9 cellular contexts compared by ENCODE assay signal in the genomic region with DNA sequence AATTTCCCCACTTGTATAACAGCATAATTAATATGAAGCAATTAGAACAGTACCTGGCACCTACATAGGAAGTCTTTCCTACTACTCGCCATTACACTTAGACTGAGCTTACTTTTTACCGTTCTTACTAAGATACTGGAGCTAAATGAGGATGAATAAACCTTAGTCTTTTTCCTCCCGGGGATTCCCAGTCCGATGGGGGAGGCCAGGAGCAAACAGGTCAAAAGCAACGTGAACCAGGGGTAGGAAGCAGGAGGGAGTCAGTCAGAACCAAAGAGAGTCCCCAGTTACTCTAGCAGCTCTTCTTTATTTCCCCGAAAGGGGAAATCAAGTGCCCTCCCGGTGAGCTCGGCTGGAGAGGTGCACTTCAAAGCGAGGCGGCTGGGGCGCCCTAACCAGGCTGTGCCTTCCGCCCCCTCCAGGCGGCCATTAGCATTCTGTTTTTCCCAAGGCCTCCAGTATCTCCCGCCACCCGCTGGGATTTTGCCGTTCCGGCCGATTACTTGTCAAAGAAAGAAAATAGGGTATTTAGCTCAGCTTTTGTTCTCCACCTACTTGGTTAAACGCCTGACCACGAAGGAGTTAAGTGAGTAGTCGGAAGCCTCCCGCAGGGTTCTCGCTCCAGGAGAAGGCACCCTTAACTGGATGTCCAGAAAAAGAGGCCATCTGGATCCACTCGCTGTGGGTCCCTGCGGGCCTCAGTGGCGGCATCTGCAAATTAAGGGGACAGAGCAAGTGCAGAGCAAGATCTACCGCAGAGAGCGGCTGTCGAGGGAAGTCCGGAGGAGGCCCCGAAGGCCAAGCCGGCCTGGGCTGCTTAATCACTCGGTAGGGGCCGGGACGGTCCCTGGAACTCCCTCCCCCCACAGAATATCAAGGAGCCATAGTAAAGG. TPM values are rescaled to one million over a fixed set of nuclear protein-coding genes. Genes with fewer than 3 reads are reported as not detected.
A peak's percentile ranks its signal among the peaks of the same experiment; 100 is the strongest.
DNase-seq lines count a peak whose midpoint lies in the region; ATAC-seq, FAIRE-seq and TF ChIP-seq lines count a peak whose summit lies in the region.
"Had no signal": no experiment of that assay in that cellular context is flagged by ENCODE, and none has a peak within 500 bp of the region (broad histone marks: within the 10 kb centered on the region; RNA-seq: fewer than 3 reads in every experiment).

No MANE protein-coding gene starts in this region.

- no peaks in the 10 kb centered on the region for H3K36me3 Mint-ChIP-seq in activated naive CD8-positive, alpha-beta T cell treated with anti-CD3 and anti-CD28 coated beads for 36 hours
- H3K36me3 Mint-ChIP-seq in memory B cell: no peaks in the 10 kb centered on the region

- no peaks in the 10 kb centered on the region for H3K36me3 ChIP-seq in GM06990 (ENCODE audit: control insufficient read depth, insufficient read depth, low read length)

- no peaks in the 10 kb centered on the region for H3K9me3 Mint-ChIP-seq in activated naive CD8-positive, alpha-beta T cell treated with anti-CD3 and anti-CD28 coated beads for 36 hours
- no peaks in the 10 kb centered on the region for H3K9me3 Mint-ChIP-seq in memory B cell

- CTCF ChIA-PET in HEK293T (lab: Yijun Ruan, JAX): interaction anchor here (0.8 to 1.1 kb wide), 2 partner anchors 16 to 347 kb away, joined by 3 to 4 read pairs; no protein-coding TSS in a partner anchor

- no peak for DNase-seq in GM06990 (ENCODE audit: extremely low read depth, insufficient read length)
- peak; percentile 54 for DNase-seq in HEK293T (ENCODE audit: extremely low spot score)
- no peak for DNase-seq in activated naive CD8-positive, alpha-beta T cell treated with anti-CD3 and anti-CD28 coated beads for 36 hours
- no peak for DNase-seq in memory B cell (ENCODE audit: low spot score in 2 of 2)
- DNase-seq in pons (ENCODE audit: low spot score): no peak
- no peak for DNase-seq in HTR-8/SVneo (ENCODE audit: insufficient read length, low spot score)
- no peak for DNase-seq in LoVo (ENCODE audit: low spot score)
- DNase-seq in mesenteric fat pad (ENCODE audit: low spot score): no peak

- H3K27ac Mint-ChIP-seq in activated naive CD8-positive, alpha-beta T cell treated with anti-CD3 and anti-CD28 coated beads for 36 hours: no peak overlapping the region
- H3K27ac Mint-ChIP-seq in memory B cell: no peak overlapping the region

- TF ChIP-seq CTCF in GM06990 (IDR thresholded peaks at IDR 0.05; ENCODE audit: insufficient read depth, low read length, poor library complexity, severe bottlenecking): peak; percentile 25

- no peak for FAIRE-seq in HTR-8/SVneo (lab: Jason Lieb, UNC)
- FAIRE-seq: colon had no signal

- H3K4me3 ChIP-seq in GM06990 (replicated peaks; ENCODE audit: low read depth, low read length): no peak overlapping the region

- peaks cover 84% of the 10 kb centered on the region for H3K27me3 Mint-ChIP-seq in activated naive CD8-positive, alpha-beta T cell treated with anti-CD3 and anti-CD28 coated beads for 36 hours
- peaks cover 33% of the 10 kb centered on the region for H3K27me3 Mint-ChIP-seq in memory B cell

- peaks cover 46% of the 10 kb centered on the region for H3K4me1 Mint-ChIP-seq in activated naive CD8-positive, alpha-beta T cell treated with anti-CD3 and anti-CD28 coated beads for 36 hours
- peaks cover 9% of the 10 kb centered on the region for H3K4me1 Mint-ChIP-seq in memory B cell

- H3K27me3 ChIP-seq in GM06990 (replicated peaks; ENCODE audit: control insufficient read depth, insufficient read depth, low read length): no peaks in the 10 kb centered on the region; the same call in 1 of the 2 replicates

- POLR2A ChIA-PET in HEK293T (lab: Yijun Ruan, JAX): no interaction called here

- ATAC-seq in memory B cell (ENCODE audit: low read depth): peak; percentile 60

- H3K4me3 Mint-ChIP-seq in activated naive CD8-positive, alpha-beta T cell treated with anti-CD3 and anti-CD28 coated beads for 36 hours: peak overlapping the region; percentile 63
- H3K4me3 Mint-ChIP-seq in memory B cell: peak overlapping the region; percentile 33

TF ChIP-seq in HEK293T, 16 proteins besides CTCF, POLR2A, EP300 and RAD21:
- no peak for TF ChIP-seq LEF1 (IDR thresholded peaks at IDR 0.05; ENCODE audit: borderline replicate concordance)
- peak; percentile 27; the same call in 1 of the 2 replicates for TF ChIP-seq L3MBTL2 (conservative IDR thresholded peaks at IDR 0.05)
- no peak for TF ChIP-seq BHLHE40 (IDR thresholded peaks at IDR 0.05; ENCODE audit: borderline replicate concordance)

RNA-seq across cellular contexts. Expression of gene EOMES, which starts 6.3 kb away (rescaled TPM):
- under 1 TPM; 0.50 to 0.97 TPM for total RNA-seq in activated naive CD8-positive, alpha-beta T cell treated with anti-CD3 and anti-CD28 coated beads for 36 hours
- total RNA-seq in mesenteric fat pad: 0.42 TPM
